1 cellular context compared by ENCODE assay signal in the genomic region with DNA sequence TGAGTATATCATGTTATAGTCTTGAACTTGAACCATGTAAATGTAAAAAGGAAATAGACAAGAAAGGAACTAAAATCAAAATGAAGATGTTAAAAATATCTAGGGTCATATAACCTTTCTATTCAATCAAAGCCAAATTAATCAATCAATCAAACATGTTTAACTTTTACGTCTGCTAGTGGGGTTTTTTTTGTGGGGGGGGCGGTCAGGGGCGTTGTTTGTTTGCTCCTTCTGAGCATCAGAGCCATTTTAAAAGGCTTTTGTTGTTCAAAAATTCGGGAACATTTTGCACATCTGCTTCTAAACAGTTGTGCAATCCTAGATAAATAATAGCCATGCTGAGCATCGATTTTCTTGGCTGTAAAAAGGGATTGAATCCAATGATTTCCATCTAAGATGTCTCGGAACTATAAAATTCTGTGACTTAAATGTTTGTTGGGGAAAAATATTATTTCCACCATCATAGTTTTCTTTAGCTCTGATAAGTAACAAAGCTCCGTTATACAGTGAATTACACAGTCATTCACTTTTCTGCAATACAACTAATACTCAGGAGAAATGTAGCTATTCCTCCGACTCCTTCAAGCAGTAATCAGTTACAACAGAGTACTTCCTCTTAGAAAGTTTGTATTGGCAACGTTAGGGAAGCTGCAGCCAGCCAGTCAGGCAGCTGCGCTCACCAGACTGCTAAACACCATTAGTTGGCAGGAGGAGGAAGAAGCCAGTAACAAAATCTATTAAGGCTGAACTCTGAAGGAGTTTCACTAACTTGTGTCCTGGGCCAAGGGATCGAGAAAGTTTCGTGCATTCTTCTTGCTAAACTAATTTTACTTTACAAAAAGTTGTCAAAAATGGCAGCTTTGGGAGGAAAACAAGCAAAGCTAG.
TF ChIP-seq lines count a peak whose summit lies in the region.

No MANE protein-coding gene starts in this region.

TF ChIP-seq in WTC11, 78 proteins besides CTCF, POLR2A, EP300 and RAD21 (continued from another document):
- no peak for TF ChIP-seq E2F4 (CRISPR knock-in tag; IDR thresholded peaks at IDR 0.05; ENCODE audit: borderline replicate concordance, low read depth)
